In the genomic region with DNA sequence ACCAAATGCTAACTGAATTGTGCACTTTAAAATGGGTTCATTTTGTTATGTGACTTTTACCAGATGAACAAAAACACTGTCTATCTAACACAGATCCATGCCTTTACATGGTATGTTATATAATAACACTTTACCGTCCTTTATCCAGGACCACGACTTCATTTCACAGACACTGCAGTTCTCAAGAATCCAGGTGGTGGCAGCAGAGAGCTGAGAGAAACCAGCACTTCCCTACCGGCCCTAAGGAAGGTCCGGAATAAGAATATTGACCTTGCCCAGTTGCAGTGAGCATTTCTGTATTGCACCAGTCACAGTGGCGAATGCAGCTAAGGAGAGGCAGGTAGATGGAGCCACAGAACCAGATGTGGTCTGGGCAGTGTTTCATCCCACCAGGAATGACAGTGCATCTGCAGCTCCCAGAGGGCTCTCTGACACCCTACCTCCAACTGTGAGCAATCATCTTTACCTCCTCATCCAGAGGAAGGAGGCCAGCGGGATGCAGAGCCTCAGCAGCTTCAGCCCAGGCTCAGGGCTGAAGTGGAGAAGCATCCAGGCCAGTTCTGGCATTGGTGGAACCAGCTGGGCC, we compare ENCODE assay signal across 8 cellular contexts. TPM values are rescaled to one million over a fixed set of nuclear protein-coding genes. Genes with fewer than 3 reads are reported as not detected.
DNase-seq lines count a peak whose midpoint lies in the region; ATAC-seq, FAIRE-seq and TF ChIP-seq lines count a peak whose summit lies in the region.

No MANE protein-coding gene starts in this region.

- H3K4me3 ChIP-seq in DND-41 (ENCODE audit: low read depth in 1 of 2, low read length in 2 of 2) = no peak overlapping the region
- no peak overlapping the region for H3K4me3 ChIP-seq in K562
- no peak overlapping the region for H3K4me3 ChIP-seq in keratinocyte (ENCODE audit: control insufficient read depth in 2 of 3, extremely low read depth in 1 of 3, insufficient read depth in 2 of 3, low read depth in 1 of 3, low read length in 3 of 3)

- H3K36me3 ChIP-seq in DND-41 (ENCODE audit: insufficient read depth, low read length) = no peaks in the 10 kb centered on the region
- H3K36me3 ChIP-seq in K562 (ENCODE audit: control insufficient read depth, insufficient read depth, low read length) = no peaks in the 10 kb centered on the region
- no peaks in the 10 kb centered on the region for H3K36me3 ChIP-seq in keratinocyte (ENCODE audit: control insufficient read depth in 2 of 2, extremely low read depth in 1 of 2, insufficient read depth in 2 of 2, low read length in 2 of 2)

- intact Hi-C loops in K562 (cut with micrococcal nuclease) = loop anchor here (1.0 to 10.0 kb wide), 4 partner anchors 96 to 1018 kb away; no protein-coding TSS in a partner anchor

- H3K9ac ChIP-seq in DND-41 (ENCODE audit: low read depth, low read length) = no peak overlapping the region
- H3K9ac ChIP-seq in K562 (ENCODE audit: insufficient read depth in 1 of 2, low read depth in 2 of 2, low read length in 2 of 2) = no peak overlapping the region
- no peak overlapping the region for H3K9ac ChIP-seq in keratinocyte (ENCODE audit: control insufficient read depth, extremely low read depth, insufficient read depth, low read length)

- H3K79me2 ChIP-seq in DND-41 (ENCODE audit: insufficient read depth, low read length) (no peaks in the 10 kb centered on the region), K562 (ENCODE audit: control insufficient read depth, insufficient read depth, low read length) (no peaks in the 10 kb centered on the region), keratinocyte (ENCODE audit: control insufficient read depth, insufficient read depth, low read length) (no peaks in the 10 kb centered on the region)

- H2AFZ ChIP-seq in DND-41 (ENCODE audit: low read depth, low read length) = no peak overlapping the region
- no peak overlapping the region for H2AFZ ChIP-seq in K562 (ENCODE audit: low read depth, low read length)
- H2AFZ ChIP-seq in keratinocyte (ENCODE audit: control insufficient read depth, low read length) = no peak overlapping the region

- no peak overlapping the region for H3K27ac ChIP-seq in DND-41 (ENCODE audit: low read length)
- no peak overlapping the region for H3K27ac ChIP-seq in K562 (ENCODE audit: extremely low read depth, low read depth, low read length)
- no peak overlapping the region for H3K27ac ChIP-seq in keratinocyte (ENCODE audit: control insufficient read depth, insufficient read depth, low read length)

- peak; percentile 87 for FAIRE-seq in K562 (lab: Jason Lieb, UNC)
- FAIRE-seq in keratinocyte (lab: Jason Lieb, UNC) = no peak

- no peaks in the 10 kb centered on the region for H3K9me3 ChIP-seq in DND-41 (ENCODE audit: insufficient read depth, low read length, severe bottlenecking)
- H3K9me3 ChIP-seq in K562 (replicated peaks; ENCODE audit: control insufficient read depth, insufficient read depth, low read depth, low read length) = no peaks in the 10 kb centered on the region
- no peaks in the 10 kb centered on the region for H3K9me3 ChIP-seq in keratinocyte (ENCODE audit: control insufficient read depth, low read depth, low read length)

- CTCF ChIA-PET in K562 (lab: Yijun Ruan, JAX; ENCODE audit: low intra/inter-chr PET ratio) = no interaction called here

- POLR2A ChIA-PET in K562 (lab: Yijun Ruan, JAX) = interaction anchor here (0.6 to 1.4 kb wide), 2 partner anchors 9 to 239 kb away, joined by 3 to 6 read pairs; no protein-coding TSS in a partner anchor

- peak; percentile 54 for DNase-seq in DND-41
- DNase-seq in HuH-7.5 (ENCODE audit: low spot score) = peak; percentile 93
- DNase-seq in RPMI7951 (ENCODE audit: low read depth) = peak; percentile 55
- DNase-seq in K562 (ENCODE audit: extremely low read depth in 1 of 4, low spot score in 3 of 4) = peak; percentile 60 to 72 (median 64)
- no peak for DNase-seq in keratinocyte (ENCODE audit: low read depth, low spot score)
- peak; percentile 31 for DNase-seq in stimulated activated CD8-positive, alpha-beta memory T cell treated with anti-CD3 and anti-CD28 coated beads, Interleukin-7, amount 100 ng/mL, for 24 hours (ENCODE audit: low read depth)
- DNase-seq in mesenteric fat pad (ENCODE audit: low spot score) = no peak

- in situ Hi-C loops in K562 (cut with MboI) = loop anchor here (5.0 to 10.0 kb wide), 3 partner anchors 91 to 268 kb away; no protein-coding TSS in a partner anchor

- H4K20me1 ChIP-seq in DND-41 (ENCODE audit: insufficient read depth, low read length) (no peaks in the 10 kb centered on the region), K562 (replicated peaks; ENCODE audit: control insufficient read depth, insufficient read depth, low read length) (no peaks in the 10 kb centered on the region), keratinocyte (ENCODE audit: control insufficient read depth, extremely low read depth, insufficient read depth, low read length) (no peaks in the 10 kb centered on the region)

- no peak for TF ChIP-seq EP300 in K562 (IDR thresholded peaks at IDR 0.05; ENCODE audit: low read length)

- ATAC-seq in DND-41 (ENCODE audit: insufficient read depth, low read depth) (peak; percentile 63), K562 (peak; percentile 86), HG03025 (IDR thresholded peaks at IDR 0.05; ENCODE audit: low FRiP score, unreplicated experiment) (no peak)

- dilution Hi-C loops in keratinocyte (cut with MboI; ENCODE audit: extremely low pct_ligation_motif_present, low sequenced_read_pairs) = no loop called here

- TF ChIP-seq RAD21 in K562 (CRISPR knock-in tag; conservative IDR thresholded peaks at IDR 0.05 in 1 of 2, IDR thresholded peaks at IDR 0.05 in 1 of 2) = peak; percentile 60 to 84

- H3K4me2 ChIP-seq in DND-41 (ENCODE audit: insufficient read depth, low read length) (no peak overlapping the region), K562 (ENCODE audit: insufficient read depth, low read length) (no peak overlapping the region), keratinocyte (ENCODE audit: control insufficient read depth, extremely low read depth, insufficient read depth, low read depth, low read length) (no peak overlapping the region)

- TF ChIP-seq POLR2A in K562 (conservative IDR thresholded peaks at IDR 0.05) = no peak

- WGBS in K562 (ENCODE audit: insufficient coverage, low coverage, missing lambda C conversion rate) = 3% methylated on average over 6 of the region's 6 CpGs

- H3K9me1 ChIP-seq in K562 (ENCODE audit: control insufficient read depth, insufficient read depth, low read length) (no peaks in the 10 kb centered on the region), keratinocyte (ENCODE audit: control insufficient read depth, extremely low read depth, insufficient read depth, low read length) (no peaks in the 10 kb centered on the region)

- no TSS peak for BruUV-seq in K562 (replicated peaks; lab: Mats Ljungman, UMichigan)

- peaks cover 8% of the 10 kb centered on the region for H3K4me1 ChIP-seq in DND-41 (ENCODE audit: insufficient read depth, low read length)
- H3K4me1 ChIP-seq in K562 (replicated peaks in 1 of 2; ENCODE audit: control insufficient read depth in 2 of 2, insufficient read depth in 2 of 2, low read length in 2 of 2) = peaks cover 3 to 12% of the 10 kb centered on the region in 2 experiments; a peak in 4 of 5 replicates
- peaks cover 8% of the 10 kb centered on the region for H3K4me1 ChIP-seq in keratinocyte (ENCODE audit: control insufficient read depth, extremely low read depth, insufficient read depth, low read length)

- TF ChIP-seq CTCF in DND-41 (IDR thresholded peaks at IDR 0.05; ENCODE audit: borderline replicate concordance, extremely low read depth, low read length, poor library complexity, severe bottlenecking) (peak; percentile 90), K562 (IDR thresholded peaks at IDR 0.05 in 2 of 3, conservative IDR thresholded peaks at IDR 0.05 in 1 of 3; ENCODE audit: insufficient read depth in 2 of 3, low read depth in 1 of 3, low read length in 3 of 3) (peak; percentile 84 to 92 (median 85)), keratinocyte (optimal IDR thresholded peaks at IDR 0.05 in 1 of 3, IDR thresholded peaks at IDR 0.05 in 1 of 3, conservative IDR thresholded peaks at IDR 0.05 in 1 of 3; ENCODE audit: extremely low read depth in 1 of 3, insufficient read depth in 2 of 3, low read length in 3 of 3) (peak; percentile 76 to 81 (median 76))

- H3K27me3 ChIP-seq in DND-41 (ENCODE audit: insufficient read depth, low read length, poor library complexity) (no peaks in the 10 kb centered on the region), K562 (ENCODE audit: control insufficient read depth in 2 of 2, insufficient read depth in 2 of 2, low read length in 2 of 2) (no peaks in the 10 kb centered on the region), keratinocyte (ENCODE audit: control insufficient read depth, extremely low read depth, insufficient read depth, low read length) (peaks cover 3% of the 10 kb centered on the region)

RNA-seq across cellular contexts. Expression of a gene that starts 44.6 kb away (rescaled TPM):
- 4.4 and 10.7 TPM in 2 replicates for total RNA-seq in RPMI7951 (2014; rRNA removed; shearing (Covaris generic))
- 17.6 and 47.4 TPM in 2 replicates for total RNA-seq in K562 (2011; cell fraction: chromatin; rRNA removed; ENCODE audit: low replicate concordance)
- 27.8 and 29.1 TPM in 2 replicates for total RNA-seq in K562 (2011; cell fraction: nucleolus; rRNA removed)
- 19.5 and 20.7 TPM in 2 replicates for total RNA-seq in K562 (2011; cell fraction: nucleoplasm; rRNA removed)
- total RNA-seq in K562 (2014; rRNA removed) = 77.6 and 84.0 TPM in 2 replicates
- total RNA-seq in K562 (2014; rRNA removed; fragmentation: Illumina TruSeq; extraction: Trizol) = 5.3 and 5.7 TPM in 2 replicates
- 26.1 and 30.6 TPM in 2 replicates for total RNA-seq in K562 (2015; rRNA removed; fragmentation: Illumina TruSeq; extraction: Trizol)
- total RNA-seq in K562 (2021) = 65.9 and 73.8 TPM in 2 replicates
- 7.3 and 10.9 TPM in 2 replicates for polyA plus RNA-seq in K562 (2011; rRNA removed)
- 11.1 and 55.5 TPM in 2 replicates for polyA plus RNA-seq in K562 (2011; cell fraction: cytosol; rRNA removed)
- polyA plus RNA-seq in K562 (2011; cell fraction: nucleus; rRNA removed) = 10.4 and 17.2 TPM in 2 replicates
- polyA plus RNA-seq in K562 (2012) = 35.3 and 37.8 TPM in 2 replicates
- 6.9 and 20.9 TPM in 2 replicates for polyA plus RNA-seq in K562 (2014; fragmentation: Illumina TruSeq; extraction: Trizol)
- polyA plus RNA-seq in K562 (2014; fragmentation: Nextera tagmentation; extraction: Ambion mirVana) = under 1 TPM; 0.45 to 0.53 TPM
- 51.1 and 54.4 TPM in 2 replicates for polyA plus RNA-seq in K562 (2014; rRNA removed)
- polyA minus RNA-seq in K562 (2011; rRNA and poly(A)+ RNA removed) = 1.8 and 3.2 TPM in 2 replicates
- 20.8 and 30.9 TPM in 2 replicates for polyA minus RNA-seq in K562 (2011; cell fraction: cytosol; rRNA and poly(A)+ RNA removed)
- polyA minus RNA-seq in K562 (2011; cell fraction: nucleus; rRNA and poly(A)+ RNA removed) = 6.3 and 6.7 TPM in 2 replicates
- polyA plus RNA-seq in keratinocyte = 4.0 to 10.7 TPM (median 5.6 TPM) in 3 replicates
- 2.9 TPM for polyA plus RNA-seq in keratinocyte (2011; ENCODE audit: low read depth)
- 3.7 and 13.4 TPM in 2 replicates for polyA plus RNA-seq in keratinocyte (2011; cell fraction: cytosol; rRNA removed)
- 4.3 and 8.7 TPM in 2 replicates for polyA plus RNA-seq in keratinocyte (2011; cell fraction: nucleus; rRNA removed)
- 5.8 and 21.8 TPM in 2 replicates for polyA plus RNA-seq in keratinocyte (2012; ENCODE audit: low replicate concordance)
- polyA minus RNA-seq in keratinocyte = 2.9 to 6.1 TPM (median 4.0 TPM) in 3 replicates
- polyA minus RNA-seq in keratinocyte (2011; cell fraction: cytosol; rRNA and poly(A)+ RNA removed) = 37.2 TPM
- polyA minus RNA-seq in keratinocyte (2011; cell fraction: nucleus; rRNA and poly(A)+ RNA removed) = 5.2 and 8.5 TPM in 2 replicates
- total RNA-seq in mesenteric fat pad = 35.1 TPM

Comparison
In these comparisons a context has a peak if more than half of its experiments do, and no peak if none do; other contexts are left out.
1. DNase-seq: peak in DND-41 (single experiment), HuH-7.5 (single experiment), RPMI7951 (single experiment), K562 (4 of 4) and stimulated activated CD8-positive, alpha-beta memory T cell treated with anti-CD3 and anti-CD28 coated beads, Interleukin-7, amount 100 ng/mL, for 24 hours (single experiment); none in keratinocyte (single experiment) and mesenteric fat pad (single experiment).
2. Peak in every context shown above with its lines, with median percentiles within 50 percentile points of each other: CTCF ChIP-seq.